Comparison of ENCODE assay signal across 16 cellular contexts in genomic region chr1:40697436-40697835, GRCh38.
"Had no signal": no experiment of that assay in that cellular context is flagged by ENCODE, and none has a peak within 500 bp of the region (broad histone marks: within the 10 kb centered on the region; RNA-seq: fewer than 3 reads in every experiment).

No MANE protein-coding gene starts in this region.

- H3K27me3 ChIP-seq: ascending aorta, esophagus squamous epithelium, right lobe of liver, suprapubic skin, upper lobe of left lung had no signal

- DNase-seq: activated CD8-positive, alpha-beta T cell treated with anti-CD3 and anti-CD28 coated beads, Interleukin-2, amount 10 ng/mL, durations not matched to agents 7 days and 5 days; activated effector memory CD4-positive, alpha-beta T cell treated with anti-CD3 and anti-CD28 coated beads, Interleukin-2, amount 50 U/mL, for 16 hours; activated naive CD8-positive, alpha-beta T cell treated with anti-CD3 and anti-CD28 coated beads, Interleukin-2, amount 10 ng/mL, durations not matched to agents 7 days and 5 days; esophagus squamous epithelium; foreskin fibroblast; head of caudate nucleus; left colon; mucosa of descending colon; naive thymus-derived CD8-positive, alpha-beta T cell; psoas muscle; right lobe of liver; stimulated activated naive CD8-positive, alpha-beta T cell treated with anti-CD3 and anti-CD28 coated beads, Interleukin-15, Interleukin-2, amounts not matched to agents 100 U/mL and 50 U/mL, for 24 hours; SW 1271; upper lobe of left lung had no signal

- H3K9me3 ChIP-seq: ascending aorta, esophagus squamous epithelium, mucosa of descending colon, psoas muscle, right lobe of liver, suprapubic skin, upper lobe of left lung had no signal

- ATAC-seq: activated CD8-positive, alpha-beta T cell treated with anti-CD3 and anti-CD28 coated beads, Interleukin-2, amount 10 ng/mL, durations not matched to agents 7 days and 5 days; left colon; mucosa of descending colon; naive thymus-derived CD8-positive, alpha-beta T cell; psoas muscle; right lobe of liver; stimulated activated naive CD8-positive, alpha-beta T cell treated with anti-CD3 and anti-CD28 coated beads, Interleukin-15, Interleukin-2, amounts not matched to agents 100 U/mL and 50 U/mL, for 24 hours had no signal

- H3K27me3 Mint-ChIP-seq: activated naive CD8-positive, alpha-beta T cell treated with anti-CD3 and anti-CD28 coated beads, Interleukin-2, amount 10 ng/mL, durations not matched to agents 7 days and 5 days; naive thymus-derived CD8-positive, alpha-beta T cell had no signal

- H3K27ac ChIP-seq: ascending aorta, esophagus squamous epithelium, psoas muscle, right lobe of liver, suprapubic skin, upper lobe of left lung had no signal

- H3K9me3 Mint-ChIP-seq: activated naive CD8-positive, alpha-beta T cell treated with anti-CD3 and anti-CD28 coated beads, Interleukin-2, amount 10 ng/mL, durations not matched to agents 7 days and 5 days; naive thymus-derived CD8-positive, alpha-beta T cell had no signal

- H3K4me3 ChIP-seq: ascending aorta, esophagus squamous epithelium, mucosa of descending colon, psoas muscle, right lobe of liver, suprapubic skin, upper lobe of left lung had no signal

- H3K36me3 ChIP-seq: ascending aorta, esophagus squamous epithelium, right lobe of liver, upper lobe of left lung had no signal

- H3K4me3 Mint-ChIP-seq: activated CD8-positive, alpha-beta T cell treated with anti-CD3 and anti-CD28 coated beads, Interleukin-2, amount 10 ng/mL, durations not matched to agents 7 days and 5 days; activated naive CD8-positive, alpha-beta T cell treated with anti-CD3 and anti-CD28 coated beads, Interleukin-2, amount 10 ng/mL, durations not matched to agents 7 days and 5 days had no signal

- H3K27ac Mint-ChIP-seq: activated CD8-positive, alpha-beta T cell treated with anti-CD3 and anti-CD28 coated beads, Interleukin-2, amount 10 ng/mL, durations not matched to agents 7 days and 5 days; activated naive CD8-positive, alpha-beta T cell treated with anti-CD3 and anti-CD28 coated beads, Interleukin-2, amount 10 ng/mL, durations not matched to agents 7 days and 5 days had no signal
